8 cellular contexts compared by ENCODE assay signal in the genomic region with DNA sequence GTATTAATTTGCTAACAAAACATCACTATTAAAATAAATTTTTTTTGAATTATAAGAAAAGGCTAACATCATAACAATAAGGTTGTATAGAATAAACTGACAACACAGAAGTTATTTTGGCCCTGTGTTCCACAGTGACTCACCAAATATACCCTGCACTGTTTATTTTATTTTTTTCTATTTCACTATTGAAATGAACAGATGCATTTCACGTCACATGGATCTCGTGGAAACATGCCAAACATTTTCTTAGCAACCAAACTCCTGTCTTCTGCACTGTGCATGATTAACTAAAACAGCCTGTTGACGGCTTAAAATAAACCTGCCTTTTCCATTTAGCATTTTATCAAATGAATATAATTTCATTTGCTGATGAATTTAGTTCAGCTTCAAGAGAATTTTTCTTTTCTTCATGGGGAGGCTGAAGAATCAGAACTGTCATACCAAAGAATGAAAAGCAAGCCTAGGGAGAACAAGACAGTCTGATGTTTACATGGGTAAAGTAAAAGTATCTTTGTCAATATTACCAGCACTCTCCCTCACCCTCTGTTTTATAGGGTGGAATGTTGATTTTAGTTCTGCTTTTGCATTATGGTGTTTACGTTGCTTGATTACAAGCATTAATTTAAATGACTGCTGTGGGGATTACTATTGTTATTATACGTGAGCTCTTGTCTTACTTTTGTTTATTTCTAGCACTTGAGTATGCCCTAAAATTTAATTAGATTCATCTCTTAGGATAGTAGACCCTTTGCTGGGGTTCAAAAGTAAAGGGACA.
DNase-seq lines count a peak whose midpoint lies in the region; ATAC-seq lines count a peak whose summit lies in the region.

No MANE protein-coding gene starts in this region.

- ATAC-seq in GM21576 (IDR thresholded peaks at IDR 0.05; ENCODE audit: unreplicated experiment): peak; percentile 84

- DNase-seq in COLO668 (lab: John Stamatoyannopoulos, UW; ENCODE audit: unreplicated experiment) (peak; percentile 42), NCI-H1092 treated with DMSO at 0.1 percent for 48 hours (lab: John Stamatoyannopoulos, UW) (peak; percentile 83), amniotic epithelial cell (ENCODE audit: low read depth) (peak; percentile 94), kidney tubule cell (ENCODE audit: low spot score) (peak; percentile 82), GM03348 (ENCODE audit: low spot score) (no peak), GM19240 (ENCODE audit: insufficient read length, low spot score) (no peak)
- no peak for DNase-seq in activated naive CD4-positive, alpha-beta T cell treated with anti-CD3 and anti-CD28 coated beads, Interleukin-2, amount 50 U/mL, for 16 hours

Comparison
In these comparisons a context has a peak if more than half of its experiments do, and no peak if none do; other contexts are left out.
1. DNase-seq: peak in COLO668 (single experiment), NCI-H1092 treated with DMSO at 0.1 percent for 48 hours (single experiment), amniotic epithelial cell (single experiment) and kidney tubule cell (single experiment); none in GM03348 (single experiment), GM19240 (single experiment) and activated naive CD4-positive, alpha-beta T cell treated with anti-CD3 and anti-CD28 coated beads, Interleukin-2, amount 50 U/mL, for 16 hours (single experiment).